Comparison of ENCODE assay signal across 7 cellular contexts in genomic region chr22:37199103-37199838, GRCh38. TPM values are rescaled to one million over a fixed set of nuclear protein-coding genes. Genes with fewer than 3 reads are reported as not detected.
DNase-seq lines count a peak whose midpoint lies in the region; ATAC-seq and TF ChIP-seq lines count a peak whose summit lies in the region.

No MANE protein-coding gene starts in this region.

- peak overlapping the region; percentile 89 for H3K4me2 ChIP-seq in hepatocyte

- ATAC-seq in GM18502 (IDR thresholded peaks at IDR 0.05; ENCODE audit: poor library complexity, unreplicated experiment) (peak; percentile 94), HG02970 (IDR thresholded peaks at IDR 0.05; ENCODE audit: low FRiP score, unreplicated experiment) (peak; percentile 87)

- 2% methylated on average over 54 of the region's 62 CpGs for WGBS in hepatocyte (ENCODE audit: low lambda C conversion rate, missing lambda C conversion rate)

- H2AFZ ChIP-seq in hepatocyte = peak overlapping the region; percentile 65

- peak overlapping the region; percentile 59 for H3K4me3 ChIP-seq in hepatocyte

- no peaks in the 10 kb centered on the region for H3K36me3 ChIP-seq in hepatocyte (replicated peaks; ENCODE audit: insufficient read depth, low read depth)

- H3K27ac ChIP-seq in hepatocyte = peak overlapping the region; percentile 92

- H3K9me2 ChIP-seq in hepatocyte (replicated peaks; ENCODE audit: insufficient read depth) = no peaks in the 10 kb centered on the region

- peak; percentile 96 for TF ChIP-seq CTCF in hepatocyte (IDR thresholded peaks at IDR 0.05; ENCODE audit: poor library complexity)

- no peaks in the 10 kb centered on the region for H3K27me3 ChIP-seq in hepatocyte

- no peaks in the 10 kb centered on the region for H3K79me2 ChIP-seq in hepatocyte

- H3K9me3 ChIP-seq in hepatocyte (ENCODE audit: low read depth) = no peaks in the 10 kb centered on the region

- peaks cover 35% of the 10 kb centered on the region for H3K4me1 ChIP-seq in hepatocyte (ENCODE audit: insufficient read depth)

- no peaks in the 10 kb centered on the region for H4K20me1 ChIP-seq in hepatocyte (ENCODE audit: insufficient read depth, poor library complexity, severe bottlenecking)

- DNase-seq in NCI-H187 treated with DMSO at 0.1 percent for 48 hours (lab: John Stamatoyannopoulos, UW) (peak; percentile 37), T-helper 22 cell (ENCODE audit: low read depth) (peak; percentile 94), astrocyte of the hippocampus (ENCODE audit: low read depth, low spot score) (peak; percentile 99), hepatocyte (ENCODE audit: low spot score) (peak; percentile 98), renal cortical epithelial cell (ENCODE audit: low read depth) (peak; percentile 91)

RNA-seq across cellular contexts. Expression of gene C1QTNF6, which starts 11.2 kb away (rescaled TPM):
- total RNA-seq in hepatocyte = 17.9 and 23.6 TPM in 2 replicates
- 29.7 and 39.1 TPM in 2 replicates for polyA plus RNA-seq in hepatocyte
- 2.1 and 7.1 TPM in 2 replicates for total RNA-seq in renal cortical epithelial cell

RNA-seq across cellular contexts. Expression of gene SSTR3, which starts 13.0 kb away (rescaled TPM):
- total RNA-seq in hepatocyte (1.3 and 2.8 TPM in 2 replicates), renal cortical epithelial cell (0.05 TPM in 1 of 2 replicates, not detected in the other)
- 0.47 and 0.97 TPM in 2 replicates for polyA plus RNA-seq in hepatocyte

RNA-seq across cellular contexts. Expression of gene RAC2, which starts 44.8 kb away (rescaled TPM):
- total RNA-seq in hepatocyte (4.7 and 10.5 TPM in 2 replicates), renal cortical epithelial cell (3.5 and 13.7 TPM in 2 replicates)
- polyA plus RNA-seq in hepatocyte = 9.9 and 11.3 TPM in 2 replicates

RNA-seq across cellular contexts. Expression of gene IL2RB, which starts 49.6 kb away (rescaled TPM):
- total RNA-seq in hepatocyte = 0.57 and 1.1 TPM in 2 replicates
- 0.92 and 1.5 TPM in 2 replicates for polyA plus RNA-seq in hepatocyte
- total RNA-seq in renal cortical epithelial cell = not detected in 2 replicates

Comparison
In these comparisons a context has a peak if more than half of its experiments do, and no peak if none do; other contexts are left out.
1. Peak in every context shown above with its lines: DNase-seq, ATAC-seq, H3K4me3 ChIP-seq and H3K27ac ChIP-seq.
2. DNase-seq: peak in every context shown above with its lines; median percentile 99 in astrocyte of the hippocampus; 98 in hepatocyte; 94 in T-helper 22 cell; 91 in renal cortical epithelial cell; 37 in NCI-H187 treated with DMSO at 0.1 percent for 48 hours.